In genomic region chr17:73799091-73799490, GRCh38 we compare ENCODE assay signal across 17 cellular contexts.
"Had no signal": no experiment of that assay in that cellular context is flagged by ENCODE, and none has a peak within 500 bp of the region (broad histone marks: within the 10 kb centered on the region; RNA-seq: fewer than 3 reads in every experiment).

No MANE protein-coding gene starts in this region.

- H3K9me3 ChIP-seq: gastrocnemius medialis, neutrophil, vagina had no signal

- DNase-seq: effector memory CD4-positive, alpha-beta T cell; gastrocnemius medialis; heart right ventricle; islet precursor cell; left lung; naive thymus-derived CD4-positive, alpha-beta T cell; nephron progenitor cell; small intestine; stimulated activated CD4-positive, alpha-beta T cell treated with anti-CD3 and anti-CD28 coated beads, Interleukin-2, amount 100 ng/mL, for 48 hours; stimulated activated naive CD4-positive, alpha-beta T cell treated with Interleukin-2 at 50 U/mL for 16 hours had no signal

- H3K4me3 Mint-ChIP-seq: naive thymus-derived CD4-positive, alpha-beta T cell; nephron progenitor cell; type B pancreatic cell had no signal

- H3K36me3 ChIP-seq: gastrocnemius medialis, heart right ventricle, left lung, neutrophil, right atrium auricular region, vagina had no signal

- H3K27ac Mint-ChIP-seq: naive thymus-derived CD4-positive, alpha-beta T cell; nephron progenitor cell; type B pancreatic cell had no signal

- H3K27ac ChIP-seq: gastrocnemius medialis, heart right ventricle, left lung, neutrophil, right atrium auricular region, vagina had no signal

- H3K4me1 ChIP-seq: gastrocnemius medialis, left lung, right atrium auricular region, vagina had no signal

- ATAC-seq: esophagus mucosa; gastrocnemius medialis; naive thymus-derived CD4-positive, alpha-beta T cell had no signal

- FAIRE-seq: endometrium, small intestine had no signal

- H3K9me3 Mint-ChIP-seq: nephron progenitor cell, type B pancreatic cell had no signal

- H3K4me3 ChIP-seq: gastrocnemius medialis, heart right ventricle, left lung, lung, right atrium auricular region, vagina had no signal

- H3K36me3 Mint-ChIP-seq: type B pancreatic cell had no signal

- H3K27me3 ChIP-seq: right atrium auricular region, vagina had no signal
